1 cellular context compared by ENCODE assay signal in genomic region chr1:103108525-103109150, GRCh38.
TF ChIP-seq lines count a peak whose summit lies in the region.

No MANE protein-coding gene starts in this region.

TF ChIP-seq in H1, 55 proteins besides CTCF, POLR2A, EP300 and RAD21 (continued from another document):
- peak; percentile 20 for TF ChIP-seq KDM4A (IDR thresholded peaks at IDR 0.05; ENCODE audit: low read depth, low read length, severe bottlenecking)
- 0 out of 2 replicates have a peak, but pooled peaks have one; percentile 32 for TF ChIP-seq TAF1 (IDR thresholded peaks at IDR 0.05; ENCODE audit: low read depth, low read length)
- no peak for TF ChIP-seq PHF8 (conservative IDR thresholded peaks at IDR 0.05; ENCODE audit: low read depth, low read length)
- TF ChIP-seq ATF3 (IDR thresholded peaks at IDR 0.05; ENCODE audit: insufficient read depth, low read depth, low read length), result no peak
- no peak for TF ChIP-seq YY1 (IDR thresholded peaks at IDR 0.05; ENCODE audit: low read depth, low read length)
- TF ChIP-seq NRF1 (IDR thresholded peaks at IDR 0.05; ENCODE audit: low read depth, low read length), result no peak
- no peak for TF ChIP-seq ATF2 (IDR thresholded peaks at IDR 0.05; ENCODE audit: low read length)
- no peak for TF ChIP-seq POLR2AphosphoS5 (IDR thresholded peaks at IDR 0.05; ENCODE audit: low read depth, low read length)
- no peak for TF ChIP-seq CBX5 (IDR thresholded peaks at IDR 0.05; ENCODE audit: low read depth, low read length)
- no peak for TF ChIP-seq CHD2 (IDR thresholded peaks at IDR 0.05; ENCODE audit: low read length)
- TF ChIP-seq CTBP2 (IDR thresholded peaks at IDR 0.05; ENCODE audit: borderline replicate concordance, insufficient read depth, insufficient read length, low read length), result peak; percentile 23
- TF ChIP-seq SRF (IDR thresholded peaks at IDR 0.05; ENCODE audit: low read depth, low read length), result no peak
- TF ChIP-seq, protein P1, sequence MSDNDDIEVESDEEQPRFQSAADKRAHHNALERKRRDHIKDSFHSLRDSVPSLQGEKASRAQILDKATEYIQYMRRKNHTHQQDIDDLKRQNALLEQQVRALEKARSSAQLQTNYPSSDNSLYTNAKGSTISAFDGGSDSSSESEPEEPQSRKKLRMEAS (IDR thresholded peaks at IDR 0.05), result peak; percentile 50
- TF ChIP-seq JUND (IDR thresholded peaks at IDR 0.05; ENCODE audit: low read length), result no peak
- TF ChIP-seq TCF12 (IDR thresholded peaks at IDR 0.05; ENCODE audit: low read depth, low read length), result no peak
- TF ChIP-seq TEAD4 (IDR thresholded peaks at IDR 0.05; ENCODE audit: low read depth, low read length), result no peak
- no peak for TF ChIP-seq BACH1 (IDR thresholded peaks at IDR 0.05; ENCODE audit: low read length)
- TF ChIP-seq ZNF274 (IDR thresholded peaks at IDR 0.05; ENCODE audit: borderline replicate concordance, extremely low read depth, low read length), result no peak
- no peak for TF ChIP-seq USF2 (IDR thresholded peaks at IDR 0.05; ENCODE audit: low read length)
- no peak for TF ChIP-seq SP2 (IDR thresholded peaks at IDR 0.05; ENCODE audit: low read length)
- TF ChIP-seq MAFK (IDR thresholded peaks at IDR 0.05; ENCODE audit: low read depth, low read length), result no peak
- TF ChIP-seq KDM5A (IDR thresholded peaks at IDR 0.05; ENCODE audit: low read length), result no peak
- peak; percentile 45 for TF ChIP-seq SAP30 (IDR thresholded peaks at IDR 0.05; ENCODE audit: insufficient read depth, insufficient replicate concordance, low read length)
- no peak for TF ChIP-seq SIX5 (IDR thresholded peaks at IDR 0.05; ENCODE audit: low read depth, low read length)
- TF ChIP-seq SIRT6 (IDR thresholded peaks at IDR 0.05; ENCODE audit: low read length), result no peak
- peak; percentile 12 for TF ChIP-seq NANOG (IDR thresholded peaks at IDR 0.05; ENCODE audit: insufficient read depth, low read depth, low read length, poor library complexity, severe bottlenecking)
- TF ChIP-seq ASH2L (IDR thresholded peaks at IDR 0.05; ENCODE audit: low read length), result peak; percentile 67
- peak in 1 of 2 experiments; percentile 46; a peak in 1 of 4 replicates for TF ChIP-seq HDAC2 (IDR thresholded peaks at IDR 0.05; ENCODE audit: borderline replicate concordance in 1 of 2, low read depth in 2 of 2, low read length in 2 of 2)
- TF ChIP-seq SIN3A (conservative IDR thresholded peaks at IDR 0.05 in 1 of 2, IDR thresholded peaks at IDR 0.05 in 1 of 2; ENCODE audit: low read depth in 1 of 2, low read length in 2 of 2), result peak in 1 of 2 experiments; percentile 22; a peak in 1 of 4 replicates
- TF ChIP-seq CBX8 (IDR thresholded peaks at IDR 0.05; ENCODE audit: borderline replicate concordance, low read depth, low read length), result no peak
- TF ChIP-seq CHD1 (IDR thresholded peaks at IDR 0.05; ENCODE audit: low read depth, low read length), result no peak
- TF ChIP-seq RNF2 (IDR thresholded peaks at IDR 0.05; ENCODE audit: borderline replicate concordance, low read depth, low read length, missing control alignments, poor library complexity, severe bottlenecking), result no peak
